Comparison of ENCODE assay signal across 38 cellular contexts in the genomic region with DNA sequence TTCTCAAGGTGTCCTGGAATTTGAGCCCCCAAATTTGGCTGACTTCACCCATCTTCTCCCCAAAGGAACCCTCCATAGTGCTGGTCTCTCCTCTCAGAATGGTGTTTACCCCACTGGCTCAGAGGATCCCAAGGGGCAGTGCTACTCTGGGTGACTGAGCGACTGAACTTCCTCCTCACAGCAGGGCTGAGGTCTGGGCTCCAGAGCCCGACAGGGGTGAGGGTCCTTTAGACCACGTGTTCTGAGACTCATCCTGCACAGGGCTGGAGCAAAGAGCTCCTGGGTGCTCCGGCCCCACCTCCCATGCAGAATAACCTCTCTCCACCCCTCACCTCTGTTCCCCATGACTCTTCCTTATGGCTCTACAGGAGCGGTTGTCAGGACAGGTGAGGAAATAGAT. TPM values are rescaled to one million over a fixed set of nuclear protein-coding genes. Genes with fewer than 3 reads are reported as not detected.
"Had no signal": no experiment of that assay in that cellular context is flagged by ENCODE, and none has a peak within 500 bp of the region (broad histone marks: within the 10 kb centered on the region; RNA-seq: fewer than 3 reads in every experiment).

No MANE protein-coding gene starts in this region.

- H3K36me3 ChIP-seq: adrenal gland, brain microvascular endothelial cell, breast epithelium had no signal

- H3K4me3 ChIP-seq: adrenal gland, body of pancreas, breast epithelium had no signal

- H3K9me3 Mint-ChIP-seq: activated B cell treated with CpG ODN at 0.5 μM for 24 hours; activated CD4-positive, alpha-beta memory T cell treated with anti-CD3 and anti-CD28 coated beads for 36 hours; activated CD4-positive, alpha-beta T cell treated with anti-CD3 and anti-CD28 coated beads, Interleukin-2, amount 10 ng/mL, durations not matched to agents 24 days and 14 days; activated CD8-positive, alpha-beta T cell treated with anti-CD3 and anti-CD28 coated beads for 36 hours; activated naive CD4-positive, alpha-beta T cell treated with anti-CD3 and anti-CD28 coated beads for 36 hours; activated naive CD4-positive, alpha-beta T cell treated with anti-CD3 and anti-CD28 coated beads, Interleukin-2, amount 50 U/mL, for 72 hours; activated naive CD8-positive, alpha-beta T cell treated with anti-CD3 and anti-CD28 coated beads for 36 hours; activated T-cell treated with anti-CD3 and anti-CD28 coated beads, Interleukin-2, amount 50 U/mL, for 4 hours; activated T-cell treated with anti-CD3 and anti-CD28 coated beads, Interleukin-2, amount 50 U/mL, for 72 hours; activated T-helper 1 cell treated with anti-CD3 and anti-CD28 coated beads, Interleukin-12 subunit alpha, Interleukin-12 subunit beta, Interleukin-2, Interleukin-4 antibody, amounts not matched to agents 30 ng/mL and 10 ng/mL and 1 ng/mL, durations not matched to agents 14 hours and 24 hours and 36 hours; activated T-helper 17 cell treated with anti-CD3 and anti-CD28 coated beads, Interleukin-2, amount 50 U/mL, for 72 hours; T-helper 1 cell treated with Interleukin-12 subunit alpha and Interleukin-12 subunit beta and Interleukin-4 antibody, amounts not matched to agents 30 μg/mL and 1 μg/mL, for 36 hours; T-helper 2 cell treated with Interferon-gamma antibody and Interleukin-4, amounts not matched to agents 5 μg/mL and 100 μg/mL, for 36 hours had no signal

- DNase-seq: activated B cell treated with CpG ODN at 0.5 μM for 24 hours; activated CD4-positive, alpha-beta memory T cell treated with anti-CD3 and anti-CD28 coated beads for 36 hours; activated CD4-positive, alpha-beta T cell treated with anti-CD3 and anti-CD28 coated beads for 4 hours; activated CD4-positive, alpha-beta T cell treated with anti-CD3 and anti-CD28 coated beads, Interleukin-2, amount 10 ng/mL, durations not matched to agents 24 days and 14 days; activated CD4-positive, alpha-beta T cell treated with anti-CD3 and anti-CD28 coated beads, Interleukin-2, amount 50 U/mL, for 1 hour; activated CD4-positive, alpha-beta T cell treated with anti-CD3 and anti-CD28 coated beads, Interleukin-2, amount 50 U/mL, for 4 hours; activated CD4-positive, CD25-positive, alpha-beta regulatory T cell treated with anti-CD3 and anti-CD28 coated beads, Interleukin-2, amount 50 U/mL, for 72 hours; activated CD8-positive, alpha-beta memory T cell treated with anti-CD3 and anti-CD28 coated beads, Interleukin-2, amount 50 U/mL, for 4 hours; activated CD8-positive, alpha-beta T cell treated with anti-CD3 and anti-CD28 coated beads for 36 hours; activated effector memory CD4-positive, alpha-beta T cell treated with anti-CD3 and anti-CD28 coated beads, Interleukin-2, amount 50 U/mL, for 16 hours; activated gamma-delta T cell treated with Interleukin-2 at 50 U/mL for 16 hours; activated naive CD4-positive, alpha-beta T cell; activated naive CD4-positive, alpha-beta T cell treated with anti-CD3 and anti-CD28 coated beads for 36 hours; activated naive CD4-positive, alpha-beta T cell treated with anti-CD3 and anti-CD28 coated beads, Interleukin-2, amount 50 U/mL, for 16 hours; activated naive CD8-positive, alpha-beta T cell treated with anti-CD3 and anti-CD28 coated beads for 36 hours; activated T-cell treated with anti-CD3 and anti-CD28 coated beads for 4 hours; activated T-cell treated with anti-CD3 and anti-CD28 coated beads, Interleukin-2, amount 50 U/mL, for 1 hour; activated T-cell treated with anti-CD3 and anti-CD28 coated beads, Interleukin-2, amount 50 U/mL, for 4 hours; activated T-cell treated with anti-CD3 and anti-CD28 coated beads, Interleukin-2, amount 50 U/mL, for 72 hours; adrenal gland; amniotic stem cell; aorta; body of pancreas; brain microvascular endothelial cell; central memory CD4-positive, alpha-beta T cell; T-helper 2 cell; T-helper 9 cell had no signal

- H3K27ac Mint-ChIP-seq: activated B cell treated with CpG ODN at 0.5 μM for 24 hours; activated CD4-positive, alpha-beta memory T cell treated with anti-CD3 and anti-CD28 coated beads for 36 hours; activated CD4-positive, alpha-beta T cell treated with anti-CD3 and anti-CD28 coated beads, Interleukin-2, amount 10 ng/mL, durations not matched to agents 24 days and 14 days; activated CD8-positive, alpha-beta T cell treated with anti-CD3 and anti-CD28 coated beads for 36 hours; activated naive CD4-positive, alpha-beta T cell treated with anti-CD3 and anti-CD28 coated beads for 36 hours; activated naive CD4-positive, alpha-beta T cell treated with anti-CD3 and anti-CD28 coated beads, Interleukin-2, amount 50 U/mL, for 72 hours; activated naive CD8-positive, alpha-beta T cell treated with anti-CD3 and anti-CD28 coated beads for 36 hours; activated T-cell treated with anti-CD3 and anti-CD28 coated beads, Interleukin-2, amount 50 U/mL, for 72 hours; activated T-helper 1 cell treated with anti-CD3 and anti-CD28 coated beads, Interleukin-12 subunit alpha, Interleukin-12 subunit beta, Interleukin-2, Interleukin-4 antibody, amounts not matched to agents 30 ng/mL and 10 ng/mL and 1 ng/mL, durations not matched to agents 14 hours and 24 hours and 36 hours; activated T-helper 17 cell treated with anti-CD3 and anti-CD28 coated beads, Interleukin-2, amount 50 U/mL, for 72 hours; T-helper 1 cell treated with Interleukin-12 subunit alpha and Interleukin-12 subunit beta and Interleukin-4 antibody, amounts not matched to agents 30 μg/mL and 1 μg/mL, for 36 hours; T-helper 2 cell treated with Interferon-gamma antibody and Interleukin-4, amounts not matched to agents 5 μg/mL and 100 μg/mL, for 36 hours had no signal

- H3K27me3 ChIP-seq: body of pancreas, brain microvascular endothelial cell had no signal

- H3K27ac ChIP-seq: adrenal gland, body of pancreas, brain microvascular endothelial cell, breast epithelium, VCaP had no signal

- H3K36me3 Mint-ChIP-seq: activated CD4-positive, alpha-beta memory T cell treated with anti-CD3 and anti-CD28 coated beads for 36 hours; activated naive CD4-positive, alpha-beta T cell treated with anti-CD3 and anti-CD28 coated beads, Interleukin-2, amount 50 U/mL, for 72 hours; activated naive CD8-positive, alpha-beta T cell treated with anti-CD3 and anti-CD28 coated beads for 36 hours had no signal

- H3K9me3 ChIP-seq: adrenal gland, body of pancreas, breast epithelium had no signal

- H3K4me1 Mint-ChIP-seq: activated B cell treated with CpG ODN at 0.5 μM for 24 hours; activated naive CD8-positive, alpha-beta T cell treated with anti-CD3 and anti-CD28 coated beads for 36 hours; activated T-helper 17 cell treated with anti-CD3 and anti-CD28 coated beads, Interleukin-2, amount 50 U/mL, for 72 hours had no signal

- H3K4me3 Mint-ChIP-seq: activated B cell treated with CpG ODN at 0.5 μM for 24 hours; activated CD4-positive, alpha-beta memory T cell treated with anti-CD3 and anti-CD28 coated beads for 36 hours; activated CD4-positive, alpha-beta T cell treated with anti-CD3 and anti-CD28 coated beads, Interleukin-2, amount 10 ng/mL, durations not matched to agents 24 days and 14 days; activated CD8-positive, alpha-beta T cell treated with anti-CD3 and anti-CD28 coated beads for 36 hours; activated naive CD4-positive, alpha-beta T cell treated with anti-CD3 and anti-CD28 coated beads for 36 hours; activated naive CD8-positive, alpha-beta T cell treated with anti-CD3 and anti-CD28 coated beads for 36 hours; activated T-cell treated with anti-CD3 and anti-CD28 coated beads, Interleukin-2, amount 50 U/mL, for 4 hours; activated T-cell treated with anti-CD3 and anti-CD28 coated beads, Interleukin-2, amount 50 U/mL, for 72 hours; activated T-helper 1 cell treated with anti-CD3 and anti-CD28 coated beads, Interleukin-12 subunit alpha, Interleukin-12 subunit beta, Interleukin-2, Interleukin-4 antibody, amounts not matched to agents 30 ng/mL and 10 ng/mL and 1 ng/mL, durations not matched to agents 14 hours and 24 hours and 36 hours; activated T-helper 17 cell treated with anti-CD3 and anti-CD28 coated beads, Interleukin-2, amount 50 U/mL, for 72 hours; T-helper 1 cell treated with Interleukin-12 subunit alpha and Interleukin-12 subunit beta and Interleukin-4 antibody, amounts not matched to agents 30 μg/mL and 1 μg/mL, for 36 hours; T-helper 2 cell treated with Interferon-gamma antibody and Interleukin-4, amounts not matched to agents 5 μg/mL and 100 μg/mL, for 36 hours had no signal

- H3K4me1 ChIP-seq: adrenal gland, body of pancreas, breast epithelium had no signal

RNA-seq across cellular contexts. Expression of gene CD33, which starts 23.2 kb away (rescaled TPM):
- total RNA-seq: activated B cell treated with CpG ODN at 0.5 μM for 24 hours, astrocyte had no signal

RNA-seq across cellular contexts. Expression of gene SIGLECL1, which starts 49.2 kb away (rescaled TPM):
- total RNA-seq: activated B cell treated with CpG ODN at 0.5 μM for 24 hours; activated CD4-positive, alpha-beta memory T cell treated with anti-CD3 and anti-CD28 coated beads for 36 hours; activated CD4-positive, alpha-beta T cell treated with anti-CD3 and anti-CD28 coated beads, Interleukin-2, amount 10 ng/mL, durations not matched to agents 24 days and 14 days; activated CD8-positive, alpha-beta memory T cell treated with anti-CD3 and anti-CD28 coated beads for 36 hours; activated CD8-positive, alpha-beta T cell treated with anti-CD3 and anti-CD28 coated beads for 36 hours; activated naive CD4-positive, alpha-beta T cell treated with anti-CD3 and anti-CD28 coated beads for 36 hours; activated naive CD4-positive, alpha-beta T cell treated with anti-CD3 and anti-CD28 coated beads, Interleukin-2, amount 50 U/mL, for 72 hours; activated naive CD8-positive, alpha-beta T cell treated with anti-CD3 and anti-CD28 coated beads for 36 hours; activated T-cell treated with anti-CD3 and anti-CD28 coated beads, Interleukin-2, amount 50 U/mL, for 4 hours; activated T-cell treated with anti-CD3 and anti-CD28 coated beads, Interleukin-2, amount 50 U/mL, for 72 hours; activated T-helper 1 cell treated with anti-CD3 and anti-CD28 coated beads, Interleukin-12 subunit alpha, Interleukin-12 subunit beta, Interleukin-2, Interleukin-4 antibody, amounts not matched to agents 30 ng/mL and 10 ng/mL and 1 ng/mL, durations not matched to agents 14 hours and 24 hours and 36 hours; aorta; astrocyte; body of pancreas; breast epithelium; cardiac septum; cerebellum had no signal

RNA-seq across cellular contexts. Expression of gene SIGLEC7, which starts 59.6 kb away (rescaled TPM):
- total RNA-seq: activated B cell treated with CpG ODN at 0.5 μM for 24 hours; activated CD4-positive, alpha-beta memory T cell treated with anti-CD3 and anti-CD28 coated beads for 36 hours; activated CD4-positive, alpha-beta T cell treated with anti-CD3 and anti-CD28 coated beads, Interleukin-2, amount 10 ng/mL, durations not matched to agents 24 days and 14 days; activated CD8-positive, alpha-beta memory T cell treated with anti-CD3 and anti-CD28 coated beads for 36 hours; activated CD8-positive, alpha-beta T cell treated with anti-CD3 and anti-CD28 coated beads for 36 hours; activated naive CD4-positive, alpha-beta T cell treated with anti-CD3 and anti-CD28 coated beads for 36 hours; activated naive CD8-positive, alpha-beta T cell treated with anti-CD3 and anti-CD28 coated beads for 36 hours; activated T-cell treated with anti-CD3 and anti-CD28 coated beads, Interleukin-2, amount 50 U/mL, for 72 hours; activated T-helper 1 cell treated with anti-CD3 and anti-CD28 coated beads, Interleukin-12 subunit alpha, Interleukin-12 subunit beta, Interleukin-2, Interleukin-4 antibody, amounts not matched to agents 30 ng/mL and 10 ng/mL and 1 ng/mL, durations not matched to agents 14 hours and 24 hours and 36 hours; activated T-helper 17 cell treated with anti-CD3 and anti-CD28 coated beads, Interleukin-2, amount 50 U/mL, for 72 hours; astrocyte; body of pancreas had no signal
